Comparison of ENCODE assay signal across 16 cellular contexts in the genomic region with DNA sequence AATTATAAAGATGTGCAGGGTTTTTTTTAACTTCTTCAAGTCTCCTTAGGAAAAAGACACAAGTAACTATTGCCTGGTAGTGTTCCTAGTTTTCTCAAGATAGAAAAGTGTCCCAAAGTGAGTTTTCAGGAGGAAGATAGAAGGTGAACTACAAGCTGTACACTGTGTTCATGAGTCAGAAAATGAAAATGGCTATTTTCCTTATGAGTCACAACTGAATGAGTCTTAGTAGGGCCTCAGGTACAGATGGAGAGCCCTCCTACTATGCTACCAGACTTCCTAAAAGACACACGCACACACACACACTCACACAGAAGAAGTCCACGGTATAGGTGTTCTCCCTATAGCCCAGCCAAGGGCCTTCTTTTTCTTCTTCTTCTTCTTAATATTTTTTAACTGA. TPM values are rescaled to one million over a fixed set of nuclear protein-coding genes. Genes with fewer than 3 reads are reported as not detected.
DNase-seq lines count a peak whose midpoint lies in the region; ATAC-seq, FAIRE-seq and TF ChIP-seq lines count a peak whose summit lies in the region.
"Had no signal": no experiment of that assay in that cellular context is flagged by ENCODE, and none has a peak within 500 bp of the region (broad histone marks: within the 10 kb centered on the region; RNA-seq: fewer than 3 reads in every experiment).

No MANE protein-coding gene starts in this region.

- H3K4me3 ChIP-seq in Caco-2 (ENCODE audit: low read depth, low read length) (no peak overlapping the region), esophagus squamous epithelium (no peak overlapping the region)

- peak overlapping the region; percentile 16 for H3K27ac Mint-ChIP-seq in Caco-2 (ENCODE audit: unreplicated experiment)

- POLR2A ChIA-PET in Caco-2 (lab: Charles Lee) = no interaction called here

- TF ChIP-seq POLR2A in esophagus squamous epithelium (IDR thresholded peaks at IDR 0.05) = no peak

- H3K27me3 ChIP-seq in Caco-2 (replicated peaks; ENCODE audit: control insufficient read depth, insufficient read depth, low read length) = no peaks in the 10 kb centered on the region
- H3K27me3 ChIP-seq in esophagus squamous epithelium = no peaks in the 10 kb centered on the region
- H3K27me3 ChIP-seq: dorsolateral prefrontal cortex had no signal

- intact Hi-C loops in Caco-2 (cut with micrococcal nuclease; ENCODE audit: unreplicated experiment) (no loop called here), esophagus squamous epithelium (cut with DNase I) (no loop called here)

- H3K9me3 Mint-ChIP-seq in Caco-2 (ENCODE audit: unreplicated experiment) = peaks cover 9% of the 10 kb centered on the region

- no peaks in the 10 kb centered on the region for H3K36me3 ChIP-seq in Caco-2 (ENCODE audit: control insufficient read depth, insufficient read depth, low read length)
- no peaks in the 10 kb centered on the region for H3K36me3 ChIP-seq in esophagus squamous epithelium

- H3K4me3 Mint-ChIP-seq in Caco-2 (ENCODE audit: unreplicated experiment) = peak overlapping the region; percentile 98

- TF ChIP-seq CTCF in Caco-2 (IDR thresholded peaks at IDR 0.05; ENCODE audit: insufficient read depth in 1 of 2, low read depth in 1 of 2, low read length in 1 of 2, severe bottlenecking in 1 of 2, unreplicated experiment in 1 of 2) (no peak), esophagus squamous epithelium (IDR thresholded peaks at IDR 0.05) (no peak)

- CTCF ChIA-PET in Caco-2 (lab: Charles Lee) = no interaction called here

- peaks cover 31% of the 10 kb centered on the region for H3K36me3 Mint-ChIP-seq in Caco-2 (ENCODE audit: insufficient read depth, unreplicated experiment)

- H3K4me1 ChIP-seq in Caco-2 (peaks cover 44% of the 10 kb centered on the region), esophagus squamous epithelium (peaks cover 8 to 55% (median 25%) of the 10 kb centered on the region in 3 donors)

- FAIRE-seq in RCC 7860 (lab: Jason Lieb, UNC) = no peak
- FAIRE-seq: frontal cortex, kidney had no signal

- H3K9me3 ChIP-seq in Caco-2 (no peaks in the 10 kb centered on the region), esophagus squamous epithelium (no peaks in the 10 kb centered on the region)

- H3K27ac ChIP-seq in esophagus squamous epithelium = peak overlapping the region in 3 of 4 donors; percentile 2 to 95 (median 95)

- WGBS in esophagus squamous epithelium, 2 donors = 79 to 86% methylated on average over 2 of the region's 2 CpGs

- no TSS peak for BruUV-seq in Caco-2 (replicated peaks; lab: Mats Ljungman, UMichigan)

- ATAC-seq in GM19395 (IDR thresholded peaks at IDR 0.05; ENCODE audit: unreplicated experiment) = peak; percentile 41

- peaks cover 23% of the 10 kb centered on the region for H3K4me1 Mint-ChIP-seq in Caco-2 (ENCODE audit: low read depth, unreplicated experiment)

- DNase-seq in Caco-2 = no peak
- DNase-seq in RCC 7860 (ENCODE audit: low spot score) = peak; percentile 34
- no peak for DNase-seq in esophagus squamous epithelium (lab: John Stamatoyannopoulos, UW)
- DNase-seq in nucleus accumbens (lab: John Stamatoyannopoulos, UW) = no peak
- no peak for DNase-seq in stimulated activated naive CD4-positive, alpha-beta T cell (lab: John Stamatoyannopoulos, UW)
- no peak for DNase-seq in NCI-H510A treated with DMSO at 0.1 percent for 48 hours (lab: John Stamatoyannopoulos, UW)
- no peak for DNase-seq in KG1 (lab: John Stamatoyannopoulos, UW)
- DNase-seq: activated CD4-positive, CD25-positive, alpha-beta regulatory T cell; amniotic stem cell; dorsolateral prefrontal cortex; kidney; NK-92 treated with Interleukin-12 subunit alpha and Interleukin-12 subunit beta, amount 100 ng/mL, for 24 hours; stimulated activated CD4-positive, alpha-beta T cell treated with anti-CD3 and anti-CD28 coated beads, Interleukin-2, amount 100 ng/mL, for 48 hours; SW 1271 had no signal

- no peaks in the 10 kb centered on the region for H3K27me3 Mint-ChIP-seq in Caco-2 (ENCODE audit: insufficient read depth, unreplicated experiment)

RNA-seq across cellular contexts. Expression of a gene that starts 3.1 kb away (rescaled TPM):
- total RNA-seq in Caco-2 (2022) (182 and 187 TPM in 2 replicates), esophagus squamous epithelium (100 to 1,000 TPM in 2 of 4 donors, 10 to 100 TPM in 2; 49.7 to 135 (median 82.2) TPM)
